ENCODE assay signal across 1 cellular context in the genomic region with DNA sequence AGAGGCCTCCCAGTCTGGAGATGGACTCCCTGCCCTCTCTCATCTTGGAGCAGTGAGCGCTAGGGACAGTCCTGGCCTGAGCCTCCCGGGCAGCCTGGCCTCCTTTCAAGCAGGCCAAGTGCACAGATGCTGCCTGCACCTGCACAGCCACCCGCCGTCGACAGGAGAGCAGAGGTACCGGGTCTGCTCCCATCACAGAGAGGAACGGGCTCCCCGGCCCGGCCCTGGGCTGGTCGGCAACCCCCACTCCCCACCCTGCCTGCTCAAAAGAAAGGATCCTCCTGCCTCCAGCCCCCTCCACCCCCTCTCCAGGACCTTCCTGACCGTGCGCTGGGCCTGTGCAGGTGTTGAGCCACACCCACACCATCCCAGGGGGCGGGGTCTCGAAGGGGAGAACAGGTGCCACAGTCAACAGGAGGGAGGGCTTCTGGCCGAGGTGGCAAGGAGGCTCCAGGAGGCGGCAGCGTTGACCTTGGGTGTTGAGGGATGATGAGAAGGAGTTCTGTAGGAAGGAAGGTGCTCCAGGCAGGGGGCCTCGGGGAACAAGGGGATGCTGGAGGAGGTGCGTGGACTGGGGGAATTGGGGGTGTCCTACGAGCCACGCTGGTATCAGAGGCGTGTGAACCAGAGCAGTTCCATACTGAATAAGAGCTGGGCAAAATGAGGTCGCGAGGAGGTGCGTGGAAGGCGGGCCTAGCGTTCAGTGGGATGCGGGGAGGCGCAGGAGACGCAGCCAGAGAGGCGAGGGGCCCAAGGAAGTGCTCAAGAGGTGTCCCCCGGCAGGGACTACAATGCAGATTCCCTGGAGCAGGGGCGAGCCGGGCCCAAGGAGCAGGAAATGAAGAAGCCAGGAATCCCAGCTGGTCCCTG.
TF ChIP-seq lines count a peak whose summit lies in the region.

No MANE protein-coding gene starts in this region.

TF ChIP-seq in K562, 482 proteins besides CTCF, POLR2A, EP300 and RAD21 (continued from another document and continues in another):
- TF ChIP-seq, protein P1, sequence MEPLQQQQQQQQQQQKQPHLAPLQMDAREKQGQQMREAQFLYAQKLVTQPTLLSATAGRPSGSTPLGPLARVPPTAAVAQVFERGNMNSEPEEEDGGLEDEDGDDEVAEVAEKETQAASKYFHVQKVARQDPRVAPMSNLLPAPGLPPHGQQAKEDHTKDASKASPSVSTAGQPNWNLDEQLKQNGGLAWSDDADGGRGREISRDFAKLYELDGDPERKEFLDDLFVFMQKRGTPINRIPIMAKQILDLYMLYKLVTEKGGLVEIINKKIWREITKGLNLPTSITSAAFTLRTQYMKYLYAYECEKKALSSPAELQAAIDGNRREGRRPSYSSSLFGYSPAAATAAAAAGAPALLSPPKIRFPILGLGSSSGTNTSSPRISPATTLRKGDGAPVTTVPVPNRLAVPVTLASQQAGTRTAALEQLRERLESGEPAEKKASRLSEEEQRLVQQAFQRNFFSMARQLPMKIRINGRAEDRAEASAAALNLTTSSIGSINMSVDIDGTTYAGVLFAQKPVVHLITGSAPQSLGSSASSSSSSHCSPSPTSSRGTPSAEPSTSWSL (CRISPR knock-in tag; IDR thresholded peaks at IDR 0.05; ENCODE audit: borderline replicate concordance) = no peak
- peak; percentile 33; the same call in 1 of the 2 replicates for TF ChIP-seq CTBP1 (IDR thresholded peaks at IDR 0.05; ENCODE audit: borderline replicate concordance)
- TF ChIP-seq, protein P2, sequence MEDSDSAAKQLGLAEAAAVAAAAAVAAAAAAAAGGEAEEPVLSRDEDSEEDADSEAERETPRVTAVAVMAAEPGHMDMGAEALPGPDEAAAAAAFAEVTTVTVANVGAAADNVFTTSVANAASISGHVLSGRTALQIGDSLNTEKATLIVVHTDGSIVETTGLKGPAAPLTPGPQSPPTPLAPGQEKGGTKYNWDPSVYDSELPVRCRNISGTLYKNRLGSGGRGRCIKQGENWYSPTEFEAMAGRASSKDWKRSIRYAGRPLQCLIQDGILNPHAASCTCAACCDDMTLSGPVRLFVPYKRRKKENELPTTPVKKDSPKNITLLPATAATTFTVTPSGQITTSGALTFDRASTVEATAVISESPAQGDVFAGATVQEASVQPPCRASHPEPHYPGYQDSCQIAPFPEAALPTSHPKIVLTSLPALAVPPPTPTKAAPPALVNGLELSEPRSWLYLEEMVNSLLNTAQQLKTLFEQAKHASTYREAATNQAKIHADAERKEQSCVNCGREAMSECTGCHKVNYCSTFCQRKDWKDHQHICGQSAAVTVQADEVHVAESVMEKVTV (CRISPR knock-in tag; IDR thresholded peaks at IDR 0.05) = no peak
- TF ChIP-seq, protein P3, sequence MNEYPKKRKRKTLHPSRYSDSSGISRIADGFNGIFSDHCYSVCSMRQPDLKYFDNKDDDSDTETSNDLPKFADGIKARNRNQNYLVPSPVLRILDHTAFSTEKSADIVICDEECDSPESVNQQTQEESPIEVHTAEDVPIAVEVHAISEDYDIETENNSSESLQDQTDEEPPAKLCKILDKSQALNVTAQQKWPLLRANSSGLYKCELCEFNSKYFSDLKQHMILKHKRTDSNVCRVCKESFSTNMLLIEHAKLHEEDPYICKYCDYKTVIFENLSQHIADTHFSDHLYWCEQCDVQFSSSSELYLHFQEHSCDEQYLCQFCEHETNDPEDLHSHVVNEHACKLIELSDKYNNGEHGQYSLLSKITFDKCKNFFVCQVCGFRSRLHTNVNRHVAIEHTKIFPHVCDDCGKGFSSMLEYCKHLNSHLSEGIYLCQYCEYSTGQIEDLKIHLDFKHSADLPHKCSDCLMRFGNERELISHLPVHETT (CRISPR knock-in tag; conservative IDR thresholded peaks at IDR 0.05 in 1 of 2, IDR thresholded peaks at IDR 0.05 in 1 of 2) = 0 out of 4 replicates have a peak, but pooled peaks of 1 of the 2 experiments have one; percentile 64
- TF ChIP-seq, protein P4, sequence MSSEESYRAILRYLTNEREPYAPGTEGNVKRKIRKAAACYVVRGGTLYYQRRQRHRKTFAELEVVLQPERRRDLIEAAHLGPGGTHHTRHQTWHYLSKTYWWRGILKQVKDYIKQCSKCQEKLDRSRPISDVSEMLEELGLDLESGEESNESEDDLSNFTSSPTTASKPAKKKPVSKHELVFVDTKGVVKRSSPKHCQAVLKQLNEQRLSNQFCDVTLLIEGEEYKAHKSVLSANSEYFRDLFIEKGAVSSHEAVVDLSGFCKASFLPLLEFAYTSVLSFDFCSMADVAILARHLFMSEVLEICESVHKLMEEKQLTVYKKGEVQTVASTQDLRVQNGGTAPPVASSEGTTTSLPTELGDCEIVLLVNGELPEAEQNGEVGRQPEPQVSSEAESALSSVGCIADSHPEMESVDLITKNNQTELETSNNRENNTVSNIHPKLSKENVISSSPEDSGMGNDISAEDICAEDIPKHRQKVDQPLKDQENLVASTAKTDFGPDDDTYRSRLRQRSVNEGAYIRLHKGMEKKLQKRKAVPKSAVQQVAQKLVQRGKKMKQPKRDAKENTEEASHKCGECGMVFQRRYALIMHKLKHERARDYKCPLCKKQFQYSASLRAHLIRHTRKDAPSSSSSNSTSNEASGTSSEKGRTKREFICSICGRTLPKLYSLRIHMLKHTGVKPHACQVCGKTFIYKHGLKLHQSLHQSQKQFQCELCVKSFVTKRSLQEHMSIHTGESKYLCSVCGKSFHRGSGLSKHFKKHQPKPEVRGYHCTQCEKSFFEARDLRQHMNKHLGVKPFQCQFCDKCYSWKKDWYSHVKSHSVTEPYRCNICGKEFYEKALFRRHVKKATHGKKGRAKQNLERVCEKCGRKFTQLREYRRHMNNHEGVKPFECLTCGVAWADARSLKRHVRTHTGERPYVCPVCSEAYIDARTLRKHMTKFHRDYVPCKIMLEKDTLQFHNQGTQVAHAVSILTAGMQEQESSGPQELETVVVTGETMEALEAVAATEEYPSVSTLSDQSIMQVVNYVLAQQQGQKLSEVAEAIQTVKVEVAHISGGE (CRISPR knock-in tag; IDR thresholded peaks at IDR 0.05) = no peak
- TF ChIP-seq, protein P5, sequence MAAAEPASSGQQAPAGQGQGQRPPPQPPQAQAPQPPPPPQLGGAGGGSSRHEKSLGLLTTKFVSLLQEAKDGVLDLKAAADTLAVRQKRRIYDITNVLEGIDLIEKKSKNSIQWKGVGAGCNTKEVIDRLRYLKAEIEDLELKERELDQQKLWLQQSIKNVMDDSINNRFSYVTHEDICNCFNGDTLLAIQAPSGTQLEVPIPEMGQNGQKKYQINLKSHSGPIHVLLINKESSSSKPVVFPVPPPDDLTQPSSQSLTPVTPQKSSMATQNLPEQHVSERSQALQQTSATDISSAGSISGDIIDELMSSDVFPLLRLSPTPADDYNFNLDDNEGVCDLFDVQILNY (CRISPR knock-in tag; IDR thresholded peaks at IDR 0.05) = no peak
- no peak for TF ChIP-seq POLR2G (IDR thresholded peaks at IDR 0.05; ENCODE audit: low read depth, low read length)
- peak; percentile 10; the same call in 1 of the 2 replicates for TF ChIP-seq ZBTB7A (IDR thresholded peaks at IDR 0.05; ENCODE audit: borderline replicate concordance, control insufficient read depth, low read depth, low read length)
- no peak for TF ChIP-seq ZNF778 (CRISPR knock-in tag; IDR thresholded peaks at IDR 0.05)
- TF ChIP-seq, protein P6, sequence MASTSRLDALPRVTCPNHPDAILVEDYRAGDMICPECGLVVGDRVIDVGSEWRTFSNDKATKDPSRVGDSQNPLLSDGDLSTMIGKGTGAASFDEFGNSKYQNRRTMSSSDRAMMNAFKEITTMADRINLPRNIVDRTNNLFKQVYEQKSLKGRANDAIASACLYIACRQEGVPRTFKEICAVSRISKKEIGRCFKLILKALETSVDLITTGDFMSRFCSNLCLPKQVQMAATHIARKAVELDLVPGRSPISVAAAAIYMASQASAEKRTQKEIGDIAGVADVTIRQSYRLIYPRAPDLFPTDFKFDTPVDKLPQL (IDR thresholded peaks at IDR 0.05; ENCODE audit: extremely low read depth, insufficient read length) = no peak
- no peak for TF ChIP-seq KDM4B (IDR thresholded peaks at IDR 0.05; ENCODE audit: borderline replicate concordance in 2 of 2, low read depth in 1 of 2)
- no peak for TF ChIP-seq NFIX (CRISPR knock-in tag; IDR thresholded peaks at IDR 0.05; ENCODE audit: low read depth)
- TF ChIP-seq, protein P7, sequence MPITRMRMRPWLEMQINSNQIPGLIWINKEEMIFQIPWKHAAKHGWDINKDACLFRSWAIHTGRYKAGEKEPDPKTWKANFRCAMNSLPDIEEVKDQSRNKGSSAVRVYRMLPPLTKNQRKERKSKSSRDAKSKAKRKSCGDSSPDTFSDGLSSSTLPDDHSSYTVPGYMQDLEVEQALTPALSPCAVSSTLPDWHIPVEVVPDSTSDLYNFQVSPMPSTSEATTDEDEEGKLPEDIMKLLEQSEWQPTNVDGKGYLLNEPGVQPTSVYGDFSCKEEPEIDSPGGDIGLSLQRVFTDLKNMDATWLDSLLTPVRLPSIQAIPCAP (CRISPR knock-in tag; IDR thresholded peaks at IDR 0.05; ENCODE audit: borderline replicate concordance) = no peak
- no peak for TF ChIP-seq MEIS2 (IDR thresholded peaks at IDR 0.05; ENCODE audit: partially characterized antibody)
- peak; percentile 32 for TF ChIP-seq HNRNPLL (IDR thresholded peaks at IDR 0.05; ENCODE audit: low read depth, low read length, poor library complexity, severe bottlenecking)
- no peak for TF ChIP-seq NFE2L1 (tag; IDR thresholded peaks at IDR 0.05; ENCODE audit: borderline replicate concordance, low read depth)
- TF ChIP-seq PHF21A (IDR thresholded peaks at IDR 0.05; ENCODE audit: borderline replicate concordance, low read depth) = no peak
- TF ChIP-seq, protein P8, sequence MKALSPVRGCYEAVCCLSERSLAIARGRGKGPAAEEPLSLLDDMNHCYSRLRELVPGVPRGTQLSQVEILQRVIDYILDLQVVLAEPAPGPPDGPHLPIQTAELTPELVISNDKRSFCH (CRISPR knock-in tag; IDR thresholded peaks at IDR 0.05) = no peak
- TF ChIP-seq, protein P8 (tag; IDR thresholded peaks at IDR 0.05) = no peak; the same call in 1 of the 2 replicates
- TF ChIP-seq HDGF (IDR thresholded peaks at IDR 0.05) = no peak
- TF ChIP-seq, protein P9, sequence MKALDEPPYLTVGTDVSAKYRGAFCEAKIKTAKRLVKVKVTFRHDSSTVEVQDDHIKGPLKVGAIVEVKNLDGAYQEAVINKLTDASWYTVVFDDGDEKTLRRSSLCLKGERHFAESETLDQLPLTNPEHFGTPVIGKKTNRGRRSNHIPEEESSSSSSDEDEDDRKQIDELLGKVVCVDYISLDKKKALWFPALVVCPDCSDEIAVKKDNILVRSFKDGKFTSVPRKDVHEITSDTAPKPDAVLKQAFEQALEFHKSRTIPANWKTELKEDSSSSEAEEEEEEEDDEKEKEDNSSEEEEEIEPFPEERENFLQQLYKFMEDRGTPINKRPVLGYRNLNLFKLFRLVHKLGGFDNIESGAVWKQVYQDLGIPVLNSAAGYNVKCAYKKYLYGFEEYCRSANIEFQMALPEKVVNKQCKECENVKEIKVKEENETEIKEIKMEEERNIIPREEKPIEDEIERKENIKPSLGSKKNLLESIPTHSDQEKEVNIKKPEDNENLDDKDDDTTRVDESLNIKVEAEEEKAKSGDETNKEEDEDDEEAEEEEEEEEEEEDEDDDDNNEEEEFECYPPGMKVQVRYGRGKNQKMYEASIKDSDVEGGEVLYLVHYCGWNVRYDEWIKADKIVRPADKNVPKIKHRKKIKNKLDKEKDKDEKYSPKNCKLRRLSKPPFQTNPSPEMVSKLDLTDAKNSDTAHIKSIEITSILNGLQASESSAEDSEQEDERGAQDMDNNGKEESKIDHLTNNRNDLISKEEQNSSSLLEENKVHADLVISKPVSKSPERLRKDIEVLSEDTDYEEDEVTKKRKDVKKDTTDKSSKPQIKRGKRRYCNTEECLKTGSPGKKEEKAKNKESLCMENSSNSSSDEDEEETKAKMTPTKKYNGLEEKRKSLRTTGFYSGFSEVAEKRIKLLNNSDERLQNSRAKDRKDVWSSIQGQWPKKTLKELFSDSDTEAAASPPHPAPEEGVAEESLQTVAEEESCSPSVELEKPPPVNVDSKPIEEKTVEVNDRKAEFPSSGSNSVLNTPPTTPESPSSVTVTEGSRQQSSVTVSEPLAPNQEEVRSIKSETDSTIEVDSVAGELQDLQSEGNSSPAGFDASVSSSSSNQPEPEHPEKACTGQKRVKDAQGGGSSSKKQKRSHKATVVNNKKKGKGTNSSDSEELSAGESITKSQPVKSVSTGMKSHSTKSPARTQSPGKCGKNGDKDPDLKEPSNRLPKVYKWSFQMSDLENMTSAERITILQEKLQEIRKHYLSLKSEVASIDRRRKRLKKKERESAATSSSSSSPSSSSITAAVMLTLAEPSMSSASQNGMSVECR (CRISPR knock-in tag; IDR thresholded peaks at IDR 0.05) = peak; percentile 28; the same call in 1 of the 2 replicates
